21 cellular contexts compared by ENCODE assay signal in genomic region chr1:3745071-3745470, GRCh38. TPM values are rescaled to one million over a fixed set of nuclear protein-coding genes. Genes with fewer than 3 reads are reported as not detected.
DNase-seq lines count a peak whose midpoint lies in the region; ATAC-seq, FAIRE-seq and TF ChIP-seq lines count a peak whose summit lies in the region.
"Had no signal": no experiment of that assay in that cellular context is flagged by ENCODE, and none has a peak within 500 bp of the region (broad histone marks: within the 10 kb centered on the region; RNA-seq: fewer than 3 reads in every experiment).

No MANE protein-coding gene starts in this region.

- H3K9me3 ChIP-seq in breast epithelium: no peaks in the 10 kb centered on the region
- H3K9me3 ChIP-seq: left ventricle myocardium inferior, MG63 had no signal

- H3K4me3 ChIP-seq in breast epithelium: no peak overlapping the region
- H3K4me3 ChIP-seq: MG63 had no signal

- CTCF ChIA-PET in MCF 10A (lab: Yijun Ruan, JAX): interaction anchor here (0.7 to 1.4 kb wide), 3 partner anchors 11 to 96 kb away, joined by 3 to 6 read pairs (median 4); no protein-coding TSS in a partner anchor

- intact Hi-C loops in MCF 10A (cut with micrococcal nuclease): no loop called here
- intact Hi-C loops in breast epithelium (cut with DNase I; ENCODE audit: low total_unique reads): no loop called here

- peaks cover 24% of the 10 kb centered on the region for H3K4me1 Mint-ChIP-seq in MCF 10A (ENCODE audit: insufficient read depth, unreplicated experiment)
- peaks cover 28% of the 10 kb centered on the region for H3K4me1 Mint-ChIP-seq in mesothelial cell of epicardium
- H3K4me1 Mint-ChIP-seq in stimulated activated naive B cell treated with anti-CD40 and anti-IgM and Interleukin-4, amounts not matched to agents 10 μg/mL and 1 μg/mL and 100 μg/mL, for 72 hours: peaks cover 24 to 34% of the 10 kb centered on the region in 2 donors

- no peaks in the 10 kb centered on the region for H3K9me3 Mint-ChIP-seq in MCF 10A (ENCODE audit: unreplicated experiment)
- H3K9me3 Mint-ChIP-seq in mesothelial cell of epicardium: no peaks in the 10 kb centered on the region
- no peaks in the 10 kb centered on the region for H3K9me3 Mint-ChIP-seq in stimulated activated naive B cell treated with anti-CD40 and anti-IgM and Interleukin-4, amounts not matched to agents 10 μg/mL and 1 μg/mL and 100 μg/mL, for 72 hours

- no TSS peak for BruUV-seq in MCF 10A (replicated peaks; lab: Mats Ljungman, UMichigan)

- H3K27me3 ChIP-seq in breast epithelium: no peaks in the 10 kb centered on the region
- H3K27me3 ChIP-seq: MG63 had no signal

- H3K4me1 ChIP-seq in breast epithelium: no peaks in the 10 kb centered on the region

- H3K27me3 Mint-ChIP-seq in MCF 10A (ENCODE audit: insufficient read depth, unreplicated experiment) (no peaks in the 10 kb centered on the region), mesothelial cell of epicardium (ENCODE audit: low read depth) (peaks cover 11% of the 10 kb centered on the region)
- H3K27me3 Mint-ChIP-seq in stimulated activated naive B cell treated with anti-CD40 and anti-IgM and Interleukin-4, amounts not matched to agents 10 μg/mL and 1 μg/mL and 100 μg/mL, for 72 hours: no peaks in the 10 kb centered on the region

- POLR2A ChIA-PET in MCF 10A (lab: Yijun Ruan, JAX): interaction anchor here (0.7 kb wide), 1 partner anchor 97 kb away, joined by 4 read pairs; no protein-coding TSS in a partner anchor

- H3K27ac ChIP-seq in breast epithelium: no peak overlapping the region
- H3K27ac ChIP-seq in VCaP: peak overlapping the region; percentile 82; the same call in 1 of the 2 replicates

- peaks cover 20% of the 10 kb centered on the region for H3K36me3 Mint-ChIP-seq in MCF 10A (ENCODE audit: insufficient read depth, unreplicated experiment)
- peaks cover 7% of the 10 kb centered on the region for H3K36me3 Mint-ChIP-seq in mesothelial cell of epicardium
- peaks cover 18 to 25% of the 10 kb centered on the region in 2 donors for H3K36me3 Mint-ChIP-seq in stimulated activated naive B cell treated with anti-CD40 and anti-IgM and Interleukin-4, amounts not matched to agents 10 μg/mL and 1 μg/mL and 100 μg/mL, for 72 hours

- FAIRE-seq in GM19239 (lab: Jason Lieb, UNC): no peak
- FAIRE-seq: endometrium, HTR-8/SVneo had no signal

- H3K36me3 ChIP-seq in breast epithelium: peaks cover 8% of the 10 kb centered on the region

- DNase-seq in MCF 10A (ENCODE audit: unreplicated experiment): no peak
- DNase-seq in breast epithelium (ENCODE audit: low spot score in 2 of 2): no peak
- no peak for DNase-seq in mesothelial cell of epicardium (ENCODE audit: low spot score in 2 of 2, unreplicated experiment in 2 of 2)
- no peak for DNase-seq in stimulated activated naive B cell treated with anti-CD40 and anti-IgM and Interleukin-4, amounts not matched to agents 10 μg/mL and 1 μg/mL and 100 μg/mL, for 72 hours
- DNase-seq in central memory CD4-positive, alpha-beta T cell: no peak
- no peak for DNase-seq in DMS53 (lab: John Stamatoyannopoulos, UW)
- DNase-seq in GM19239 (ENCODE audit: insufficient read length, low spot score): no peak
- DNase-seq: activated CD4-positive, CD25-positive, alpha-beta regulatory T cell; activated CD8-positive, alpha-beta memory T cell treated with anti-CD3 and anti-CD28 coated beads, Interleukin-2, amount 50 U/mL, for 4 hours; foreskin fibroblast; H7; left ventricle myocardium inferior; MG63; NCI-H1694 treated with DMSO at 0.1 percent for 48 hours; SHP77; T-helper 2 cell had no signal

- H3K27ac Mint-ChIP-seq in MCF 10A (ENCODE audit: low read depth, unreplicated experiment) (peak overlapping the region; percentile 61), mesothelial cell of epicardium (no peak overlapping the region)
- H3K27ac Mint-ChIP-seq in stimulated activated naive B cell treated with anti-CD40 and anti-IgM and Interleukin-4, amounts not matched to agents 10 μg/mL and 1 μg/mL and 100 μg/mL, for 72 hours: peak overlapping the region; percentile 72

- no peak for TF ChIP-seq POLR2A in breast epithelium (IDR thresholded peaks at IDR 0.05)

- H3K4me3 Mint-ChIP-seq in MCF 10A (ENCODE audit: unreplicated experiment): no peak overlapping the region
- peak overlapping the region; percentile 80 for H3K4me3 Mint-ChIP-seq in mesothelial cell of epicardium
- peak overlapping the region in 1 of 2 donors; percentile 42 for H3K4me3 Mint-ChIP-seq in stimulated activated naive B cell treated with anti-CD40 and anti-IgM and Interleukin-4, amounts not matched to agents 10 μg/mL and 1 μg/mL and 100 μg/mL, for 72 hours

- TF ChIP-seq CTCF in MCF 10A (IDR thresholded peaks at IDR 0.05; ENCODE audit: unreplicated experiment) (no peak), breast epithelium (IDR thresholded peaks at IDR 0.05) (no peak), VCaP (conservative IDR thresholded peaks at IDR 0.05) (no peak), mesothelial cell of epicardium (IDR thresholded peaks at IDR 0.05; ENCODE audit: unreplicated experiment) (no peak)

- no peak for ATAC-seq in stimulated activated naive B cell treated with anti-CD40 and anti-IgM and Interleukin-4, amounts not matched to agents 10 μg/mL and 1 μg/mL and 100 μg/mL, for 72 hours (replicated peaks)

RNA-seq across cellular contexts. Expression of gene CCDC27, which starts 7.2 kb away (rescaled TPM):
- not detected in 2 replicates for total RNA-seq in MCF 10A (2022)
- total RNA-seq in breast epithelium: not detected
- not detected in 3 replicates for total RNA-seq in mesothelial cell of epicardium
- total RNA-seq: cerebellum, renal cortical epithelial cell had no signal

RNA-seq across cellular contexts. Expression of gene SMIM1, which starts 27.5 kb away (rescaled TPM):
- total RNA-seq in MCF 10A (2022) (1.2 TPM in 1 of 2 replicates, not detected in the other), breast epithelium (1 to 10 TPM; 1.3 to 4.7 (median 4.6) TPM), mesothelial cell of epicardium (10.1 to 12.1 TPM (median 11.6 TPM) in 3 replicates)

RNA-seq across cellular contexts. Expression of gene LRRC47, which starts 51.2 kb away (rescaled TPM):
- total RNA-seq in MCF 10A (2022) (46.1 and 53.0 TPM in 2 replicates), breast epithelium (10 to 100 TPM; 31.5 to 34.2 (median 34.2) TPM), mesothelial cell of epicardium (55.4 to 61.9 TPM (median 55.9 TPM) in 3 replicates)
